Comparison of ENCODE assay signal across 9 cellular contexts in genomic region chr9:27367175-27367798, GRCh38.
DNase-seq lines count a peak whose midpoint lies in the region; ATAC-seq and TF ChIP-seq lines count a peak whose summit lies in the region.
"Had no signal": no experiment of that assay in that cellular context is flagged by ENCODE, and none has a peak within 500 bp of the region (broad histone marks: within the 10 kb centered on the region; RNA-seq: fewer than 3 reads in every experiment).

No MANE protein-coding gene starts in this region.

- H3K27ac ChIP-seq in mesenchymal stem cell (ENCODE audit: low read length, poor library complexity, severe bottlenecking), result no peak overlapping the region

- no peak overlapping the region for H3K4me3 ChIP-seq in Caco-2 (ENCODE audit: low read depth, low read length)
- no peak overlapping the region for H3K4me3 ChIP-seq in mesenchymal stem cell (ENCODE audit: insufficient read depth in 1 of 2, low read depth in 1 of 2, low read length in 2 of 2)
- no peak overlapping the region for H3K4me3 ChIP-seq in MG63

- peaks cover 32% of the 10 kb centered on the region for H3K4me1 Mint-ChIP-seq in Caco-2 (ENCODE audit: low read depth, unreplicated experiment)
- H3K4me1 Mint-ChIP-seq in activated naive CD8-positive, alpha-beta T cell treated with anti-CD3 and anti-CD28 coated beads, Interleukin-2, amount 10 ng/mL, durations not matched to agents 7 days and 5 days, result peaks cover 49% of the 10 kb centered on the region

- peaks cover 8% of the 10 kb centered on the region for H3K9me3 Mint-ChIP-seq in Caco-2 (ENCODE audit: unreplicated experiment)
- peaks cover 2% of the 10 kb centered on the region for H3K9me3 Mint-ChIP-seq in activated naive CD8-positive, alpha-beta T cell treated with anti-CD3 and anti-CD28 coated beads, Interleukin-2, amount 10 ng/mL, durations not matched to agents 7 days and 5 days

- no peaks in the 10 kb centered on the region for H3K9me3 ChIP-seq in Caco-2
- H3K9me3 ChIP-seq in mesenchymal stem cell (ENCODE audit: control insufficient read depth, low read length), result no peaks in the 10 kb centered on the region
- H3K9me3 ChIP-seq in MG63, result no peaks in the 10 kb centered on the region

- TF ChIP-seq CTCF in Caco-2 (IDR thresholded peaks at IDR 0.05; ENCODE audit: insufficient read depth in 1 of 2, low read depth in 1 of 2, low read length in 1 of 2, severe bottlenecking in 1 of 2, unreplicated experiment in 1 of 2), result no peak

- POLR2A ChIA-PET in Caco-2 (lab: Charles Lee), result interaction anchor here (0.5 kb wide), 1 partner anchor 46 kb away, joined by 5 read pairs; no protein-coding TSS in a partner anchor
- POLR2A ChIA-PET in activated naive CD8-positive, alpha-beta T cell treated with anti-CD3 and anti-CD28 coated beads, Interleukin-2, amount 10 ng/mL, durations not matched to agents 7 days and 5 days (lab: Charles Lee), result interaction anchor here (0.7 to 3.2 kb wide), 5 partner anchors 11 to 206 kb away, joined by 3 to 21 read pairs (median 4); partner anchors contain the start of gene C9orf72

- H3K18ac ChIP-seq in mesenchymal stem cell (ENCODE audit: low read depth in 1 of 2, low read length in 2 of 2), result no peak overlapping the region

- 92% methylated on average over 6 of the region's 6 CpGs for WGBS in mesenchymal stem cell

- no peak overlapping the region for H2AK5ac ChIP-seq in mesenchymal stem cell (ENCODE audit: low read length, severe bottlenecking)

- no peak overlapping the region for H2BK120ac ChIP-seq in mesenchymal stem cell (ENCODE audit: low read depth, low read length)

- H3K36me3 ChIP-seq in Caco-2 (ENCODE audit: control insufficient read depth, insufficient read depth, low read length) (no peaks in the 10 kb centered on the region), mesenchymal stem cell (ENCODE audit: control insufficient read depth in 1 of 2, insufficient read depth in 2 of 2, low read depth in 1 of 2, low read length in 2 of 2) (no peaks in the 10 kb centered on the region), MG63 (no peaks in the 10 kb centered on the region)

- H3K27me3 Mint-ChIP-seq in Caco-2 (ENCODE audit: insufficient read depth, unreplicated experiment), result no peaks in the 10 kb centered on the region
- H3K27me3 Mint-ChIP-seq in activated naive CD8-positive, alpha-beta T cell treated with anti-CD3 and anti-CD28 coated beads, Interleukin-2, amount 10 ng/mL, durations not matched to agents 7 days and 5 days, result peaks cover 6% of the 10 kb centered on the region

- CTCF ChIA-PET in Caco-2 (lab: Charles Lee), result no interaction called here

- H3K4me3 Mint-ChIP-seq in Caco-2 (ENCODE audit: unreplicated experiment), result no peak overlapping the region
- H3K4me3 Mint-ChIP-seq in activated naive CD8-positive, alpha-beta T cell treated with anti-CD3 and anti-CD28 coated beads, Interleukin-2, amount 10 ng/mL, durations not matched to agents 7 days and 5 days, result peak overlapping the region; percentile 69

- H2BK15ac ChIP-seq in mesenchymal stem cell (ENCODE audit: low read depth, poor library complexity, severe bottlenecking), result no peak overlapping the region

- H2BK5ac ChIP-seq in mesenchymal stem cell (ENCODE audit: low read depth, low read length, poor library complexity, severe bottlenecking), result no peak overlapping the region

- no peak overlapping the region for H2AFZ ChIP-seq in mesenchymal stem cell (ENCODE audit: low read depth, low read length)

- H4K91ac ChIP-seq in mesenchymal stem cell (ENCODE audit: low read length), result no peak overlapping the region

- H3K14ac ChIP-seq in mesenchymal stem cell (ENCODE audit: low read length in 2 of 2), result no peak overlapping the region

- no peak overlapping the region for H3K4me2 ChIP-seq in mesenchymal stem cell (ENCODE audit: low read length, poor library complexity, severe bottlenecking)

- no peak overlapping the region for H3K4ac ChIP-seq in mesenchymal stem cell (ENCODE audit: low read depth in 1 of 2, low read length in 2 of 2)

- no peaks in the 10 kb centered on the region for H3K79me1 ChIP-seq in mesenchymal stem cell (replicated peaks; ENCODE audit: low read length, poor library complexity, severe bottlenecking)

- BruUV-seq in Caco-2 (replicated peaks; lab: Mats Ljungman, UMichigan), result no TSS peak

- peak overlapping the region; percentile 55 for H3K27ac Mint-ChIP-seq in Caco-2 (ENCODE audit: unreplicated experiment)
- peak overlapping the region; percentile 88 for H3K27ac Mint-ChIP-seq in activated naive CD8-positive, alpha-beta T cell treated with anti-CD3 and anti-CD28 coated beads, Interleukin-2, amount 10 ng/mL, durations not matched to agents 7 days and 5 days

- DNase-seq in Caco-2, result no peak
- DNase-seq in activated naive CD8-positive, alpha-beta T cell treated with anti-CD3 and anti-CD28 coated beads, Interleukin-2, amount 10 ng/mL, durations not matched to agents 7 days and 5 days, result no peak
- no peak for DNase-seq in NCI-H2029 treated with DMSO at 0.1 percent for 48 hours (lab: John Stamatoyannopoulos, UW)
- DNase-seq in mesenchymal stem cell, result no peak
- DNase-seq in MG63, result no peak
- no peak for DNase-seq in NOMO-1 (lab: John Stamatoyannopoulos, UW; ENCODE audit: unreplicated experiment in 2 of 2)
- DNase-seq: DMS79 treated with DMSO at 0.1 percent for 48 hours had no signal

- no peak overlapping the region for H3K23ac ChIP-seq in mesenchymal stem cell (ENCODE audit: low read length in 2 of 2)

- no peak overlapping the region for H2BK12ac ChIP-seq in mesenchymal stem cell (ENCODE audit: low read length in 2 of 2)

- no peak overlapping the region for H4K8ac ChIP-seq in mesenchymal stem cell (ENCODE audit: low read length)

- no peak overlapping the region for H3K9ac ChIP-seq in mesenchymal stem cell (ENCODE audit: low read length)

- ATAC-seq in GM19351 (IDR thresholded peaks at IDR 0.05; ENCODE audit: unreplicated experiment) (peak; percentile 70), HG03064 (IDR thresholded peaks at IDR 0.05; ENCODE audit: low read depth, unreplicated experiment) (peak; percentile 63)
- ATAC-seq in activated naive CD8-positive, alpha-beta T cell treated with anti-CD3 and anti-CD28 coated beads, Interleukin-2, amount 10 ng/mL, durations not matched to agents 7 days and 5 days (ENCODE audit: low read depth), result peak; percentile 37

- H3K36me3 Mint-ChIP-seq in Caco-2 (ENCODE audit: insufficient read depth, unreplicated experiment), result peaks cover 4% of the 10 kb centered on the region
- peaks cover 12% of the 10 kb centered on the region for H3K36me3 Mint-ChIP-seq in activated naive CD8-positive, alpha-beta T cell treated with anti-CD3 and anti-CD28 coated beads, Interleukin-2, amount 10 ng/mL, durations not matched to agents 7 days and 5 days

- peaks cover 48% of the 10 kb centered on the region for H3K4me1 ChIP-seq in Caco-2
- H3K4me1 ChIP-seq in mesenchymal stem cell (ENCODE audit: control insufficient read depth, insufficient read depth, low read depth, low read length), result peaks cover 13% of the 10 kb centered on the region

- intact Hi-C loops in Caco-2 (cut with micrococcal nuclease; ENCODE audit: unreplicated experiment), result loop anchor here (5.0 kb wide), 1 partner anchor 160 kb away; the partner anchor contains the start of gene MOB3B

- H3K27me3 ChIP-seq in Caco-2 (replicated peaks; ENCODE audit: control insufficient read depth, insufficient read depth, low read length), result no peaks in the 10 kb centered on the region
- H3K27me3 ChIP-seq in mesenchymal stem cell (ENCODE audit: control insufficient read depth in 1 of 2, insufficient read depth in 1 of 2, low read length in 2 of 2), result peaks cover 54 to 58% of the 10 kb centered on the region in 2 experiments
- H3K27me3 ChIP-seq in MG63, result no peaks in the 10 kb centered on the region
